Comparison of ENCODE assay signal across 9 cellular contexts in genomic region chr1:226635456-226635941, GRCh38.
DNase-seq lines count a peak whose midpoint lies in the region; TF ChIP-seq lines count a peak whose summit lies in the region.
"Had no signal": no experiment of that assay in that cellular context is flagged by ENCODE, and none has a peak within 500 bp of the region (broad histone marks: within the 10 kb centered on the region; RNA-seq: fewer than 3 reads in every experiment).

No MANE protein-coding gene starts in this region.

- no peaks in the 10 kb centered on the region for H3K79me2 ChIP-seq in SU-DHL-6 (ENCODE audit: insufficient read depth, low read length)

- DNase-seq in activated T-helper 1 cell treated with Interleukin-2 at 50 U/mL for 16 hours (ENCODE audit: low read depth), result peak; percentile 42
- DNase-seq in immature natural killer cell, result no peak
- no peak for DNase-seq in tibial nerve (ENCODE audit: low spot score in 2 of 2)
- no peak for DNase-seq in DMS153 (lab: John Stamatoyannopoulos, UW)
- DNase-seq in cerebellar nuclear complex (lab: John Stamatoyannopoulos, UW), result no peak
- no peak for DNase-seq in NCI-H69 (lab: John Stamatoyannopoulos, UW)
- DNase-seq: NCI-H1417 treated with DMSO at 0.1 percent for 48 hours had no signal

- no peak overlapping the region for H3K9ac ChIP-seq in SU-DHL-6 (ENCODE audit: low read length)

- H3K36me3 Mint-ChIP-seq in immature natural killer cell, result peaks cover 3 to 22% (median 10%) of the 10 kb centered on the region in 3 donors

- H3K27ac ChIP-seq in SU-DHL-6 (ENCODE audit: low read depth, low read length) (peak overlapping the region; percentile 10; the same call in 1 of the 2 replicates), tibial nerve (peak overlapping the region in 3 of 4 donors; percentile 55 to 85 (median 79))
- H3K27ac ChIP-seq: ovary had no signal

- H3F3A ChIP-seq in SU-DHL-6 (ENCODE audit: insufficient read depth), result no peaks in the 10 kb centered on the region

- H3K4me3 Mint-ChIP-seq in immature natural killer cell, result no peak overlapping the region

- TF ChIP-seq EP300 in tibial nerve (IDR thresholded peaks at IDR 0.05), result no peak

- H3K36me3 ChIP-seq in SU-DHL-6 (ENCODE audit: low read length) (no peaks in the 10 kb centered on the region), tibial nerve (peaks cover 0 to 65% (median 3%) of the 10 kb centered on the region in 3 donors)
- H3K36me3 ChIP-seq: ovary had no signal

- peaks cover 23 to 35% of the 10 kb centered on the region in 2 donors for H3K4me1 Mint-ChIP-seq in immature natural killer cell

- H3K9me3 ChIP-seq in SU-DHL-6 (ENCODE audit: insufficient read depth, low read length), result no peaks in the 10 kb centered on the region
- H3K9me3 ChIP-seq in tibial nerve, result no peaks in the 10 kb centered on the region
- H3K9me3 ChIP-seq: ovary had no signal

- H4K20me1 ChIP-seq in SU-DHL-6 (ENCODE audit: low read depth, low read length), result no peaks in the 10 kb centered on the region

- 85 to 86% methylated on average over 9 to 11 of the region's 11 CpGs for WGBS in tibial nerve, 2 donors

- H3K27me3 ChIP-seq in SU-DHL-6 (ENCODE audit: low read length) (no peaks in the 10 kb centered on the region), tibial nerve (no peaks in the 10 kb centered on the region)
- H3K27me3 ChIP-seq: ovary had no signal

- no peak for TF ChIP-seq POLR2A in tibial nerve (IDR thresholded peaks at IDR 0.05)

- TF ChIP-seq CTCF in SU-DHL-6 (IDR thresholded peaks at IDR 0.05; ENCODE audit: insufficient read depth, low read length, poor library complexity, severe bottlenecking) (no peak), tibial nerve (IDR thresholded peaks at IDR 0.05) (no peak)

- peak overlapping the region; percentile 52 to 89 (median 84) for H3K27ac Mint-ChIP-seq in immature natural killer cell

- H3K9me3 Mint-ChIP-seq in immature natural killer cell, result no peaks in the 10 kb centered on the region

- peaks cover 0 to 51% (median 29%) of the 10 kb centered on the region in 4 donors for H3K4me1 ChIP-seq in tibial nerve

- no peaks in the 10 kb centered on the region for H3K9me2 ChIP-seq in SU-DHL-6 (replicated peaks; ENCODE audit: insufficient read depth, low read length)

- H3K4me2 ChIP-seq in SU-DHL-6 (ENCODE audit: low read depth, low read length, poor library complexity, severe bottlenecking), result no peak overlapping the region

- H2AFZ ChIP-seq in SU-DHL-6 (ENCODE audit: low read depth, low read length, severe bottlenecking), result no peak overlapping the region

- no peak overlapping the region for H3K4me3 ChIP-seq in SU-DHL-6 (ENCODE audit: insufficient read depth, low read length, poor library complexity, severe bottlenecking)
- no peak overlapping the region for H3K4me3 ChIP-seq in tibial nerve
- H3K4me3 ChIP-seq: ovary had no signal

- H3K27me3 Mint-ChIP-seq in immature natural killer cell (ENCODE audit: low read depth in 3 of 3), result peaks cover 3 to 9% (median 7%) of the 10 kb centered on the region in 3 donors
